ENCODE assay signal across 8 cellular contexts in genomic region chr11:66855574-66856495, GRCh38. TPM values are rescaled to one million over a fixed set of nuclear protein-coding genes. Genes with fewer than 3 reads are reported as not detected.
A peak's percentile ranks its signal among the peaks of the same experiment; 100 is the strongest.
DNase-seq lines count a peak whose midpoint lies in the region; ATAC-seq lines count a peak whose summit lies in the region.

No MANE protein-coding gene starts in this region.

- POLR2A ChIA-PET in activated CD4-positive, alpha-beta T cell treated with anti-CD3 and anti-CD28 coated beads, Interleukin-2, amount 10 ng/mL, durations not matched to agents 7 days and 5 days (lab: Charles Lee) = interaction anchor here (0.5 kb wide), 1 partner anchor 55 kb away, joined by 3 read pairs; no protein-coding TSS in a partner anchor

- no peaks in the 10 kb centered on the region for H3K27me3 Mint-ChIP-seq in activated CD4-positive, alpha-beta T cell treated with anti-CD3 and anti-CD28 coated beads, Interleukin-2, amount 10 ng/mL, durations not matched to agents 7 days and 5 days

- peak; percentile 93 for DNase-seq in Ammon's horn (ENCODE audit: low spot score)
- peak; percentile 97 for DNase-seq in NCI-H510A (lab: John Stamatoyannopoulos, UW)
- peak; percentile 88 for DNase-seq in activated CD4-positive, alpha-beta T cell treated with anti-CD3 and anti-CD28 coated beads, Interleukin-2, amount 10 ng/mL, durations not matched to agents 7 days and 5 days
- peak; percentile 63 for DNase-seq in effector CD4-positive, alpha-beta T cell
- DNase-seq in lung microvascular endothelial cell (ENCODE audit: low read depth in 2 of 2) = peak; percentile 87 to 93
- DNase-seq in stimulated activated CD4-positive, alpha-beta T cell treated with anti-CD3 and anti-CD28 coated beads, TNF-alpha, amount 100 ng/mL, for 24 hours (ENCODE audit: low read depth in 3 of 3) = peak; percentile 56 to 89 (median 73)

- H3K4me3 Mint-ChIP-seq in activated CD4-positive, alpha-beta T cell treated with anti-CD3 and anti-CD28 coated beads, Interleukin-2, amount 10 ng/mL, durations not matched to agents 7 days and 5 days = peak overlapping the region; percentile 85

- ATAC-seq in GM19035 (IDR thresholded peaks at IDR 0.05; ENCODE audit: unreplicated experiment) = peak; percentile 63
- ATAC-seq in HG03280 (IDR thresholded peaks at IDR 0.05; ENCODE audit: unreplicated experiment) = peak; percentile 73

- H3K27ac Mint-ChIP-seq in activated CD4-positive, alpha-beta T cell treated with anti-CD3 and anti-CD28 coated beads, Interleukin-2, amount 10 ng/mL, durations not matched to agents 7 days and 5 days = peak overlapping the region; percentile 86

- H3K9me3 Mint-ChIP-seq in activated CD4-positive, alpha-beta T cell treated with anti-CD3 and anti-CD28 coated beads, Interleukin-2, amount 10 ng/mL, durations not matched to agents 7 days and 5 days = no peaks in the 10 kb centered on the region

- H3K36me3 Mint-ChIP-seq in activated CD4-positive, alpha-beta T cell treated with anti-CD3 and anti-CD28 coated beads, Interleukin-2, amount 10 ng/mL, durations not matched to agents 7 days and 5 days (ENCODE audit: low read depth) = peaks cover 2% of the 10 kb centered on the region

- H3K4me1 Mint-ChIP-seq in activated CD4-positive, alpha-beta T cell treated with anti-CD3 and anti-CD28 coated beads, Interleukin-2, amount 10 ng/mL, durations not matched to agents 7 days and 5 days = peaks cover 29% of the 10 kb centered on the region

- CTCF ChIA-PET in activated CD4-positive, alpha-beta T cell treated with anti-CD3 and anti-CD28 coated beads, Interleukin-2, amount 10 ng/mL, durations not matched to agents 7 days and 5 days (lab: Charles Lee) = interaction anchor here (1.2 to 3.3 kb wide), 3 partner anchors 11 to 177 kb away, joined by 3 to 27 read pairs (median 3); partner anchors contain the start of gene RCE1

RNA-seq across cellular contexts. Expression of gene LRFN4, which starts 1.0 kb away (rescaled TPM):
- total RNA-seq in activated CD4-positive, alpha-beta T cell treated with anti-CD3 and anti-CD28 coated beads, Interleukin-2, amount 10 ng/mL, durations not matched to agents 7 days and 5 days = 10 to 100 TPM; 14.1 to 16.6 TPM
- total RNA-seq in lung microvascular endothelial cell = 11.8 and 14.3 TPM in 2 replicates

RNA-seq across cellular contexts. Expression of gene RCE1, which starts 12.6 kb away (rescaled TPM):
- 10 to 100 TPM; 23.1 to 23.7 TPM for total RNA-seq in activated CD4-positive, alpha-beta T cell treated with anti-CD3 and anti-CD28 coated beads, Interleukin-2, amount 10 ng/mL, durations not matched to agents 7 days and 5 days
- total RNA-seq in lung microvascular endothelial cell = 12.9 and 19.4 TPM in 2 replicates

Comparison
In these comparisons a context has a peak if more than half of its experiments do, and no peak if none do; other contexts are left out.
1. Peak in every context shown above with its lines: DNase-seq and ATAC-seq.